Comparison of ENCODE assay signal across 10 cellular contexts in the genomic region with DNA sequence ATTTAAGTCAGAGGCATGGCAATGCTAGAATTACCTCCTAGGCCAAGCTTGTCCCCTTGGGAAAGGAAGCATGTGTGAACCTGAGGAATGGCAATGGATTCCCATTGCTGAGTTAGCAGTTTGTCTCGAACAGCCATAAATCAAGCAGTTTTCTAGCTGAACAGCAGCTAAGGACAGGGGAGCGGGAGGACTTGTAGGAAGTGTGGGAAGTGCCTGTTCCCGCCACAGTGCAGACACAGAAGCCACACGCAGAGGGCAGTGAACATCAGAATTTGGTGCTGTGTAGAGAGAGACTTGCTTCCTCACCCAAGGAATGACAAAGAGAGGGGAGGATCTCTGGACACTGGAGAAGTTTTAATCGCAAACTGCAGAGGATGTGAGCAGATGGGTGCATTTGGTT. TPM values are rescaled to one million over a fixed set of nuclear protein-coding genes. Genes with fewer than 3 reads are reported as not detected.
DNase-seq lines count a peak whose midpoint lies in the region; FAIRE-seq and TF ChIP-seq lines count a peak whose summit lies in the region.
"Had no signal": no experiment of that assay in that cellular context is flagged by ENCODE, and none has a peak within 500 bp of the region (broad histone marks: within the 10 kb centered on the region; RNA-seq: fewer than 3 reads in every experiment).

No MANE protein-coding gene starts in this region.

- H3K9me3 ChIP-seq in BLaER1, result no peaks in the 10 kb centered on the region
- no peaks in the 10 kb centered on the region for H3K9me3 ChIP-seq in kidney (ENCODE audit: control insufficient read depth in 1 of 2, low read length in 2 of 2)
- H3K9me3 ChIP-seq in MG63, result no peaks in the 10 kb centered on the region
- no peaks in the 10 kb centered on the region for H3K9me3 ChIP-seq in spleen
- H3K9me3 ChIP-seq: heart left ventricle had no signal

- H3K36me3 ChIP-seq in BLaER1 (peaks cover 36% of the 10 kb centered on the region), kidney (ENCODE audit: control insufficient read depth in 1 of 2, insufficient read depth in 2 of 2, low read length in 2 of 2) (no peaks in the 10 kb centered on the region), MG63 (peaks cover 55% of the 10 kb centered on the region), spleen (no peaks in the 10 kb centered on the region)
- H3K36me3 ChIP-seq: heart left ventricle had no signal

- TF ChIP-seq POLR2A in spleen (IDR thresholded peaks at IDR 0.05), result no peak

- H3K4me2 ChIP-seq in BLaER1, result peak overlapping the region; percentile 90

- peaks cover 72% of the 10 kb centered on the region for H4K20me1 ChIP-seq in BLaER1

- H3K4me1 ChIP-seq in BLaER1, result peaks cover 75% of the 10 kb centered on the region
- H3K4me1 ChIP-seq in kidney (ENCODE audit: control insufficient read depth in 1 of 2, insufficient read depth in 1 of 2, low read depth in 1 of 2, low read length in 2 of 2), result peaks cover 0 to 33% of the 10 kb centered on the region in 2 donors
- peaks cover 0 to 22% (median 16%) of the 10 kb centered on the region in 6 donors for H3K4me1 ChIP-seq in spleen

- H3K27ac ChIP-seq in BLaER1 (peak overlapping the region; percentile 49; the same call in 1 of the 2 replicates), kidney (ENCODE audit: low read depth in 2 of 2, low read length in 2 of 2) (no peak overlapping the region), spleen (no peak overlapping the region)
- H3K27ac ChIP-seq: heart left ventricle had no signal

- POLR2A ChIA-PET in HEK293T (lab: Yijun Ruan, JAX), result interaction anchor here (2.6 kb wide), 1 partner anchor 13 kb away, joined by 7 read pairs; no protein-coding TSS in a partner anchor

- H3K9ac ChIP-seq in BLaER1 (peak overlapping the region; percentile 56), kidney (ENCODE audit: low read length in 2 of 2) (no peak overlapping the region)

- H3K4me3 ChIP-seq in BLaER1 (peak overlapping the region; percentile 47), kidney (ENCODE audit: low read length in 2 of 2) (no peak overlapping the region), MG63 (no peak overlapping the region), spleen (no peak overlapping the region)
- H3K4me3 ChIP-seq: heart left ventricle had no signal

- 19 to 42% (median 26%) methylated on average over 5 of the region's 5 CpGs for WGBS in spleen, 5 donors

- intact Hi-C loops in kidney (cut with DNase I) (no loop called here), spleen (cut with DNase I; ENCODE audit: low total_unique reads) (no loop called here)

- peak; percentile 69 for DNase-seq in HEK293T (ENCODE audit: extremely low spot score)
- DNase-seq in amniotic epithelial cell (ENCODE audit: low read depth), result peak; percentile 21
- no peak for DNase-seq in kidney
- no peak for DNase-seq in SKM-1 (lab: John Stamatoyannopoulos, UW; ENCODE audit: unreplicated experiment)
- no peak for DNase-seq in MG63
- no peak for DNase-seq in spleen
- DNase-seq in activated gamma-delta T cell (lab: John Stamatoyannopoulos, UW), result no peak
- DNase-seq: heart left ventricle, Karpas-422 had no signal

- CTCF ChIA-PET in HEK293T (lab: Yijun Ruan, JAX), result interaction anchor here (0.6 to 1.3 kb wide), 3 partner anchors 41 to 93 kb away, joined by 3 to 4 read pairs (median 4); no protein-coding TSS in a partner anchor

- TF ChIP-seq CTCF in kidney (IDR thresholded peaks at IDR 0.05; ENCODE audit: borderline replicate concordance, extremely low read depth, insufficient read depth) (peak; percentile 8), spleen (IDR thresholded peaks at IDR 0.05 in 8 of 11, conservative IDR thresholded peaks at IDR 0.05 in 3 of 11) (no peak)

- no peaks in the 10 kb centered on the region for H3K27me3 ChIP-seq in BLaER1
- H3K27me3 ChIP-seq in MG63, result no peaks in the 10 kb centered on the region; the same call in 1 of the 2 replicates
- peaks cover 0 to 34% (median 12%) of the 10 kb centered on the region in 7 donors for H3K27me3 ChIP-seq in spleen (replicated peaks in 1 of 7)

- no peak for FAIRE-seq in kidney (lab: Jason Lieb, UNC)

TF ChIP-seq in HEK293T, 16 proteins besides CTCF, POLR2A, EP300 and RAD21:
- TF ChIP-seq ELF4 (IDR thresholded peaks at IDR 0.05) (no peak), FOXA1 (IDR thresholded peaks at IDR 0.05) (no peak), BHLHE40 (IDR thresholded peaks at IDR 0.05; ENCODE audit: borderline replicate concordance) (no peak), SUZ12 (IDR thresholded peaks at IDR 0.05) (no peak), ARNT (IDR thresholded peaks at IDR 0.05) (no peak), FOXK2 (IDR thresholded peaks at IDR 0.05) (no peak), NFRKB (IDR thresholded peaks at IDR 0.05) (no peak), TARDBP (IDR thresholded peaks at IDR 0.05) (no peak), SP1 (IDR thresholded peaks at IDR 0.05) (no peak), LEF1 (IDR thresholded peaks at IDR 0.05; ENCODE audit: borderline replicate concordance) (no peak), FOXM1 (IDR thresholded peaks at IDR 0.05; ENCODE audit: borderline replicate concordance) (no peak), L3MBTL2 (conservative IDR thresholded peaks at IDR 0.05) (peak; percentile 36; the same call in 1 of the 2 replicates), ZNF384 (IDR thresholded peaks at IDR 0.05) (no peak), HDGF (IDR thresholded peaks at IDR 0.05; ENCODE audit: borderline replicate concordance) (no peak), CTBP1 (IDR thresholded peaks at IDR 0.05; ENCODE audit: borderline replicate concordance) (no peak)
- TF ChIP-seq, protein P1, sequence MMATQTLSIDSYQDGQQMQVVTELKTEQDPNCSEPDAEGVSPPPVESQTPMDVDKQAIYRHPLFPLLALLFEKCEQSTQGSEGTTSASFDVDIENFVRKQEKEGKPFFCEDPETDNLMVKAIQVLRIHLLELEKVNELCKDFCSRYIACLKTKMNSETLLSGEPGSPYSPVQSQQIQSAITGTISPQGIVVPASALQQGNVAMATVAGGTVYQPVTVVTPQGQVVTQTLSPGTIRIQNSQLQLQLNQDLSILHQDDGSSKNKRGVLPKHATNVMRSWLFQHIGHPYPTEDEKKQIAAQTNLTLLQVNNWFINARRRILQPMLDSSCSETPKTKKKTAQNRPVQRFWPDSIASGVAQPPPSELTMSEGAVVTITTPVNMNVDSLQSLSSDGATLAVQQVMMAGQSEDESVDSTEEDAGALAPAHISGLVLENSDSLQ (IDR thresholded peaks at IDR 0.05), result peak; percentile 95

RNA-seq across cellular contexts. Expression of a gene that starts 3.8 kb away (rescaled TPM):
- total RNA-seq in kidney (71.9 TPM), spleen (10 to 100 TPM in 2 of 7 donors, 1 to 10 TPM in 5; 4.0 to 24.6 (median 6.6) TPM)
- polyA plus RNA-seq in kidney (ENCODE audit: insufficient read depth, low read depth, low replicate concordance) (126 TPM), spleen (1 to 10 TPM; 1.1 to 5.9 (median 2.0) TPM)
- 240 and 396 TPM in 2 replicates for total RNA-seq in MG63 (2014; rRNA removed; shearing (Covaris generic); ENCODE audit: low replicate concordance)

RNA-seq across cellular contexts. Expression of a gene that starts 53.2 kb away (rescaled TPM):
- total RNA-seq in kidney (3.9 TPM), spleen (not detected)
- polyA plus RNA-seq in kidney (ENCODE audit: insufficient read depth, low read depth, low replicate concordance) (163 TPM), spleen (under 1 TPM in 2 of 3 donors, not detected in 1; 0.06 to 0.11 TPM)
- not detected in 2 replicates for total RNA-seq in MG63 (2014; rRNA removed; shearing (Covaris generic); ENCODE audit: low replicate concordance)

Comparison
In these comparisons a context has a peak if more than half of its experiments do, and no peak if none do; other contexts are left out.
1. DNase-seq: peak in HEK293T (single experiment) and amniotic epithelial cell (single experiment); none in kidney (single experiment), SKM-1 (single experiment), MG63 (single experiment), spleen (single experiment) and activated gamma-delta T cell (single experiment).